Comparison of ENCODE assay signal across 12 cellular contexts in genomic region chrX:43225626-43226328, GRCh38.
"Had no signal": no experiment of that assay in that cellular context is flagged by ENCODE, and none has a peak within 500 bp of the region (broad histone marks: within the 10 kb centered on the region; RNA-seq: fewer than 3 reads in every experiment).

No MANE protein-coding gene starts in this region.

- H3K27me3 ChIP-seq: ovary, uterus had no signal

- H3K4me3 ChIP-seq: left ventricle myocardium inferior, ovary, uterus had no signal

- ATAC-seq: activated CD8-positive, alpha-beta memory T cell treated with anti-CD3 and anti-CD28 coated beads, Interleukin-2, amount 10 ng/mL, durations not matched to agents 7 days and 5 days; effector memory CD8-positive, alpha-beta T cell; WTC11 had no signal

- FAIRE-seq: TTC549 had no signal

- H3K36me3 ChIP-seq: left ventricle myocardium inferior, ovary, uterus had no signal

- DNase-seq: activated CD4-positive, alpha-beta memory T cell treated with anti-CD3 and anti-CD28 coated beads, Interleukin-2, amount 10 ng/mL, durations not matched to agents 7 days and 5 days; activated CD4-positive, alpha-beta T cell treated with anti-CD3 and anti-CD28 coated beads for 48 hours; activated CD8-positive, alpha-beta memory T cell treated with anti-CD3 and anti-CD28 coated beads, Interleukin-2, amount 10 ng/mL, durations not matched to agents 7 days and 5 days; dermis blood vessel endothelial cell; effector memory CD8-positive, alpha-beta T cell; left ventricle myocardium inferior; naive B cell; ovary; stimulated activated naive CD4-positive, alpha-beta T cell; uterus had no signal

- H3K27ac ChIP-seq: left ventricle myocardium inferior, ovary, uterus had no signal

- H3K9me3 ChIP-seq: left ventricle myocardium inferior, ovary, uterus had no signal

- H3K4me1 ChIP-seq: left ventricle myocardium inferior, uterus had no signal
